ENCODE assay signal across 12 cellular contexts in the genomic region with DNA sequence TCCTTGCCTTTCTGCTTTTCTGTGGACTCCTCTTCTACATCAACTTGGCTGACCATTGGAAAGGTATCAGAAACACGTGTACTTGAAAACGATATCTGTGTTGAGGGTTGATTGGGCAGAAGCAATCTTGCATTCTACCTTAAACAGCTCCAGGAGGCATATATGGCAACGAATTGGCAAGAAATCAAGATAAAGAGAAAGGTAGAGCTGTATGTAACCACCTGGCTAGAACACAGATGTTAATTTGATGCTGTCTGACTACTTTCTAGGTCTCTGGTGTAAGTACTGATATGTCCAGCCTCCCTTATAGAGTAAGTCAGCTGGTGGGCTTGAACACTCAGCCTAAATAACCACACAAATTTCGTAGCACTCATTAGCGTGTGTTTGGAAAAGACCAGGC. TPM values are rescaled to one million over a fixed set of nuclear protein-coding genes. Genes with fewer than 3 reads are reported as not detected.
DNase-seq lines count a peak whose midpoint lies in the region; ATAC-seq and TF ChIP-seq lines count a peak whose summit lies in the region.
"Had no signal": no experiment of that assay in that cellular context is flagged by ENCODE, and none has a peak within 500 bp of the region (broad histone marks: within the 10 kb centered on the region; RNA-seq: fewer than 3 reads in every experiment).

No MANE protein-coding gene starts in this region.

- peaks cover 6% of the 10 kb centered on the region; the same call in 1 of the 2 replicates for H3K79me2 ChIP-seq in OCI-LY7 (ENCODE audit: insufficient read depth, low read depth, low read length)

- peak overlapping the region; percentile 38 for H3K9ac ChIP-seq in endocrine pancreas (ENCODE audit: control insufficient read depth, insufficient read depth, low read length)

- no peak for TF ChIP-seq CTCF in OCI-LY7 (conservative IDR thresholded peaks at IDR 0.05; ENCODE audit: low read length)
- TF ChIP-seq CTCF in GM10248 (IDR thresholded peaks at IDR 0.05; ENCODE audit: control extremely low read depth, extremely low read depth, low read depth, missing control alignments), result no peak

- no peak overlapping the region for H3K27ac ChIP-seq in OCI-LY7 (ENCODE audit: low read depth, low read length, poor library complexity, severe bottlenecking)

- no peaks in the 10 kb centered on the region for H3K9me2 ChIP-seq in OCI-LY7 (ENCODE audit: insufficient read depth, low read length)

- TSS peak; percentile 62 for BruUV-seq in OCI-LY7 (replicated peaks; lab: Mats Ljungman, UMichigan)

- POLR2A ChIA-PET in OCI-LY7 (lab: Charles Lee), result interaction anchor here (1.1 kb wide), 1 partner anchor 18 kb away, joined by 5 read pairs; a partner anchor contains a TSS
- POLR2A ChIA-PET in GM10248 (lab: Yijun Ruan, JAX), result no interaction called here

- peak overlapping the region; percentile 93 for H3K27ac Mint-ChIP-seq in activated naive CD4-positive, alpha-beta T cell treated with anti-CD3 and anti-CD28 coated beads, Interleukin-2, amount 50 U/mL, for 24 hours
- H3K27ac Mint-ChIP-seq in stimulated activated memory B cell treated with anti-CD40 and anti-IgM and Interleukin-4, amounts not matched to agents 10 μg/mL and 1 μg/mL and 100 μg/mL, for 72 hours, result peak overlapping the region; percentile 99

- no peaks in the 10 kb centered on the region for H3K9me3 Mint-ChIP-seq in activated naive CD4-positive, alpha-beta T cell treated with anti-CD3 and anti-CD28 coated beads, Interleukin-2, amount 50 U/mL, for 24 hours
- H3K9me3 Mint-ChIP-seq in stimulated activated memory B cell treated with anti-CD40 and anti-IgM and Interleukin-4, amounts not matched to agents 10 μg/mL and 1 μg/mL and 100 μg/mL, for 72 hours, result no peaks in the 10 kb centered on the region

- no peaks in the 10 kb centered on the region for H3K27me3 ChIP-seq in endocrine pancreas (ENCODE audit: control insufficient read depth, insufficient read depth, low read length)
- H3K27me3 ChIP-seq: ascending aorta had no signal

- peaks cover 2% of the 10 kb centered on the region for H3K36me3 Mint-ChIP-seq in activated naive CD4-positive, alpha-beta T cell treated with anti-CD3 and anti-CD28 coated beads, Interleukin-2, amount 50 U/mL, for 24 hours
- H3K36me3 Mint-ChIP-seq in stimulated activated memory B cell treated with anti-CD40 and anti-IgM and Interleukin-4, amounts not matched to agents 10 μg/mL and 1 μg/mL and 100 μg/mL, for 72 hours, result peaks cover 29% of the 10 kb centered on the region

- H2AFZ ChIP-seq in OCI-LY7 (ENCODE audit: low read length), result no peak overlapping the region

- H3K36me3 ChIP-seq in OCI-LY7 (ENCODE audit: insufficient read depth, low read length) (peaks cover 12% of the 10 kb centered on the region; the same call in 1 of the 2 replicates), endocrine pancreas (ENCODE audit: control insufficient read depth, insufficient read depth, low read length) (no peaks in the 10 kb centered on the region)

- no peaks in the 10 kb centered on the region for H4K20me1 ChIP-seq in OCI-LY7 (ENCODE audit: insufficient read depth, low read length)

- peaks cover 39% of the 10 kb centered on the region for H3K4me1 Mint-ChIP-seq in activated naive CD4-positive, alpha-beta T cell treated with anti-CD3 and anti-CD28 coated beads, Interleukin-2, amount 50 U/mL, for 24 hours
- H3K4me1 Mint-ChIP-seq in stimulated activated memory B cell treated with anti-CD40 and anti-IgM and Interleukin-4, amounts not matched to agents 10 μg/mL and 1 μg/mL and 100 μg/mL, for 72 hours, result peaks cover 62% of the 10 kb centered on the region

- H3K4me3 ChIP-seq in OCI-LY7 (ENCODE audit: low read depth, low read length, poor library complexity, severe bottlenecking) (peak overlapping the region; percentile 77), endocrine pancreas (ENCODE audit: control insufficient read depth, insufficient read depth, low read length) (no peak overlapping the region)

- peaks cover 24% of the 10 kb centered on the region for H3K4me1 ChIP-seq in OCI-LY7 (ENCODE audit: insufficient read depth, low read length, poor library complexity, severe bottlenecking)
- H3K4me1 ChIP-seq in endocrine pancreas (ENCODE audit: control insufficient read depth, insufficient read depth, low read length), result peaks cover 8% of the 10 kb centered on the region

- DNase-seq in activated naive CD4-positive, alpha-beta T cell treated with anti-CD3 and anti-CD28 coated beads, Interleukin-2, amount 50 U/mL, for 16 hours, result no peak
- DNase-seq in OCI-LY7 (ENCODE audit: low spot score) (no peak), GM10248 (ENCODE audit: extremely low spot score) (no peak), iPS-NIHi11 (ENCODE audit: low spot score) (no peak)
- DNase-seq: NCI-H446, small intestine had no signal

- CTCF ChIA-PET in OCI-LY7 (lab: Charles Lee; ENCODE audit: unreplicated experiment) (interaction anchor here (0.7 kb wide), 1 partner anchor 21 kb away, joined by 3 read pairs; no protein-coding TSS in a partner anchor), GM10248 (lab: Yijun Ruan, JAX) (interaction anchor here (0.7 to 1.9 kb wide), 7 partner anchors 11 to 334 kb away, joined by 3 to 4 read pairs (median 3); a partner anchor contains a TSS)

- no peaks in the 10 kb centered on the region for H3K9me3 ChIP-seq in OCI-LY7 (ENCODE audit: low read length)
- H3K9me3 ChIP-seq in endocrine pancreas (ENCODE audit: control insufficient read depth, low read length), result no peaks in the 10 kb centered on the region
- H3K9me3 ChIP-seq: ascending aorta had no signal

- H3K4me2 ChIP-seq in OCI-LY7 (ENCODE audit: low read length), result peak overlapping the region; percentile 83

- ATAC-seq in stimulated activated memory B cell treated with anti-CD40 and anti-IgM and Interleukin-4, amounts not matched to agents 10 μg/mL and 1 μg/mL and 100 μg/mL, for 72 hours, result no peak
- ATAC-seq in GM18861 (IDR thresholded peaks at IDR 0.05; ENCODE audit: unreplicated experiment), result no peak
- ATAC-seq: left lobe of liver had no signal

- intact Hi-C loops in OCI-LY7 (cut with micrococcal nuclease; ENCODE audit: unreplicated experiment), result no loop called here

- H3K27me3 Mint-ChIP-seq in activated naive CD4-positive, alpha-beta T cell treated with anti-CD3 and anti-CD28 coated beads, Interleukin-2, amount 50 U/mL, for 24 hours, result no peaks in the 10 kb centered on the region
- no peaks in the 10 kb centered on the region for H3K27me3 Mint-ChIP-seq in stimulated activated memory B cell treated with anti-CD40 and anti-IgM and Interleukin-4, amounts not matched to agents 10 μg/mL and 1 μg/mL and 100 μg/mL, for 72 hours

- peak overlapping the region; percentile 89 for H3K4me3 Mint-ChIP-seq in activated naive CD4-positive, alpha-beta T cell treated with anti-CD3 and anti-CD28 coated beads, Interleukin-2, amount 50 U/mL, for 24 hours
- peak overlapping the region; percentile 83 for H3K4me3 Mint-ChIP-seq in stimulated activated memory B cell treated with anti-CD40 and anti-IgM and Interleukin-4, amounts not matched to agents 10 μg/mL and 1 μg/mL and 100 μg/mL, for 72 hours

RNA-seq across cellular contexts. Expression of a gene that starts 1.3 kb away (rescaled TPM):
- total RNA-seq in OCI-LY7 (2014; rRNA removed; shearing (Covaris generic)), result 22.5 and 32.7 TPM in 2 replicates
- 38.8 and 43.4 TPM in 2 replicates for total RNA-seq in OCI-LY7 (2022)

RNA-seq across cellular contexts. Expression of a gene that starts 10.8 kb away (rescaled TPM):
- 5.3 and 5.7 TPM in 2 replicates for total RNA-seq in OCI-LY7 (2014; rRNA removed; shearing (Covaris generic))
- total RNA-seq in OCI-LY7 (2022), result 12.3 and 16.7 TPM in 2 replicates

RNA-seq across cellular contexts. Expression of a gene that starts 17.8 kb away (rescaled TPM):
- total RNA-seq in OCI-LY7 (2014; rRNA removed; shearing (Covaris generic)), result 65.9 and 74.0 TPM in 2 replicates
- 51.4 and 57.2 TPM in 2 replicates for total RNA-seq in OCI-LY7 (2022)

RNA-seq across cellular contexts. Expression of a gene that starts 26.4 kb away (rescaled TPM):
- total RNA-seq in OCI-LY7 (2014; rRNA removed; shearing (Covaris generic)), result 173 and 182 TPM in 2 replicates
- total RNA-seq in OCI-LY7 (2022), result 154 TPM in 2 replicates

RNA-seq across cellular contexts. Expression of a gene that starts 34.3 kb away (rescaled TPM):
- 0.16 TPM in 1 of 2 replicates, not detected in the other for total RNA-seq in OCI-LY7 (2014; rRNA removed; shearing (Covaris generic))
- not detected in 2 replicates for total RNA-seq in OCI-LY7 (2022)
- total RNA-seq: ascending aorta had no signal
